1 cellular context compared by ENCODE assay signal in genomic region chr19:12778020-12778904, GRCh38.
TF ChIP-seq lines count a peak whose summit lies in the region.

No MANE protein-coding gene starts in this region.

TF ChIP-seq in K562, 482 proteins besides CTCF, POLR2A, EP300 and RAD21 (continued from another document):
- peak; percentile 49 for TF ChIP-seq ZBTB40 (IDR thresholded peaks at IDR 0.05)
- TF ChIP-seq ZBTB40 (CRISPR knock-in tag; IDR thresholded peaks at IDR 0.05): no peak
- TF ChIP-seq TGIF2 (CRISPR knock-in tag; IDR thresholded peaks at IDR 0.05): no peak
- TF ChIP-seq NEUROD1 (IDR thresholded peaks at IDR 0.05; ENCODE audit: borderline replicate concordance, low read depth, low read length, partially characterized antibody): peak; percentile 12
- TF ChIP-seq TAF1 (IDR thresholded peaks at IDR 0.05; ENCODE audit: control insufficient read depth, extremely low read depth, insufficient read depth, low read length, severe bottlenecking): peak; percentile 15
- no peak for TF ChIP-seq CSDE1 (IDR thresholded peaks at IDR 0.05)
- TF ChIP-seq CHD4 (IDR thresholded peaks at IDR 0.05; ENCODE audit: insufficient read depth, insufficient replicate concordance, low read depth, low read length, poor library complexity, severe bottlenecking): peak; percentile 16
- peak in 2 of 3 experiments; percentile 59 to 85 for TF ChIP-seq YY1 (IDR thresholded peaks at IDR 0.05; ENCODE audit: borderline replicate concordance in 1 of 3, control insufficient read depth in 1 of 3, extremely low read depth in 1 of 3, insufficient read depth in 3 of 3, insufficient read length in 1 of 3, insufficient replicate concordance in 2 of 3, low read depth in 1 of 3, low read length in 2 of 3)
- 0 out of 2 replicates have a peak, but pooled peaks have one; percentile 37 for TF ChIP-seq NKRF (IDR thresholded peaks at IDR 0.05; ENCODE audit: borderline replicate concordance)
- TF ChIP-seq PCBP2 (IDR thresholded peaks at IDR 0.05; ENCODE audit: low read depth, low read length, poor library complexity, severe bottlenecking): no peak
- peak; percentile 20; the same call in 1 of the 2 replicates for TF ChIP-seq NFIC (IDR thresholded peaks at IDR 0.05)
- no peak for TF ChIP-seq ZBTB12 (CRISPR knock-in tag; IDR thresholded peaks at IDR 0.05)
- 0 out of 2 replicates have a peak, but pooled peaks have one; percentile 38 for TF ChIP-seq ZNF644 (tag; IDR thresholded peaks at IDR 0.05; ENCODE audit: low read depth)
- TF ChIP-seq ZKSCAN8 (CRISPR knock-in tag; IDR thresholded peaks at IDR 0.05): peak; percentile 52; the same call in 1 of the 2 replicates
- peak; percentile 85 for TF ChIP-seq PRDM10 (IDR thresholded peaks at IDR 0.05; ENCODE audit: partially characterized antibody)
- peak; percentile 43; the same call in 1 of the 2 replicates for TF ChIP-seq ELF1 (tag; IDR thresholded peaks at IDR 0.05)
- TF ChIP-seq RNF2 (IDR thresholded peaks at IDR 0.05): 0 out of 2 replicates have a peak, but pooled peaks have one; percentile 23
- 0 out of 2 replicates have a peak, but pooled peaks have one; percentile 32 for TF ChIP-seq GATAD2A (IDR thresholded peaks at IDR 0.05)
- no peak; the same call in 1 of the 2 replicates for TF ChIP-seq VEZF1 (CRISPR knock-in tag; IDR thresholded peaks at IDR 0.05)
